9 cellular contexts compared by ENCODE assay signal in the genomic region with DNA sequence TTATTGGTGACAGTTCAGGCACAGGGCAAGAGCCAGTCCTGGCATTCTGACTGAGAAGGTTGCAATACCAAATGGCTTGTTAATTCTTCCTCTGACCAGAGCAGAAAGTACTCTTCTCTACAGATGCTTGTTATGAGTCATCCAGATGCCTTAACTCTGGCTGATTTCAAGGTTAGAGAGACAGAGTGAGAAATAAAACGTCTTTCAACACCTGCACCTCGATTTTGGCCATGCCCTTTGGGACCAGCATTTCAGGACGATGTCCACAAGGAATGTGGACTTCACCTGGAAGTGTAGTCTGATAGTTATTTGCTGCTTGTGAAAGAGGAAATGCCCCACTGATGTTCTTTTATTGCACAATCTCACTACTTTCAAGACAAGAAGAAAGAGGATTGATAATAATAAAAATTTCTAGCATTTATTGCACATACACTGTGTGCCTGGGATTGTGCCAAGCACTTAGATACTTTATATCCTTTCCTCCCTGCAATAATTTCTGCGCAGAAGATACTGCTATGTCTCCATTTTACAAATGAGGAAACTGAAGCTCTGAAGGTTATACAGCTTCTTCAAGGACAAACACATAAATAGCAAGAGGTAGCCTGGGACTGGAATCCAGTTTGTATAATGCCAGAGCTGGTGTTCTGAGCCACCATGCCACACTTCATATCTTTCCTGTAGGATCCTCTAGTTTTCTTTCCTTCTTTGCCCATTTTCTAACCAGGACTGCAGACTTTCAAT. TPM values are rescaled to one million over a fixed set of nuclear protein-coding genes. Genes with fewer than 3 reads are reported as not detected.
DNase-seq lines count a peak whose midpoint lies in the region; ATAC-seq and TF ChIP-seq lines count a peak whose summit lies in the region.
"Had no signal": no experiment of that assay in that cellular context is flagged by ENCODE, and none has a peak within 500 bp of the region (broad histone marks: within the 10 kb centered on the region; RNA-seq: fewer than 3 reads in every experiment).

No MANE protein-coding gene starts in this region.

- H3K27me3 ChIP-seq in foreskin keratinocyte: peaks cover 4% of the 10 kb centered on the region

- H3K4me3 Mint-ChIP-seq in activated CD4-positive, alpha-beta memory T cell treated with anti-CD3 and anti-CD28 coated beads for 36 hours: no peak overlapping the region

- CTCF ChIA-PET in activated CD4-positive, alpha-beta memory T cell treated with anti-CD3 and anti-CD28 coated beads for 36 hours (lab: Charles Lee): no interaction called here

- no peak overlapping the region for H3K27ac Mint-ChIP-seq in activated CD4-positive, alpha-beta memory T cell treated with anti-CD3 and anti-CD28 coated beads for 36 hours

- no peak overlapping the region for H3K4me3 ChIP-seq in NB4 (ENCODE audit: low read depth, low read length)
- H3K4me3 ChIP-seq: SK-N-MC had no signal

- no peaks in the 10 kb centered on the region for H3K4me1 ChIP-seq in foreskin keratinocyte

- H3K27me3 Mint-ChIP-seq in activated CD4-positive, alpha-beta memory T cell treated with anti-CD3 and anti-CD28 coated beads for 36 hours: no peaks in the 10 kb centered on the region

- no peaks in the 10 kb centered on the region for H3K36me3 Mint-ChIP-seq in activated CD4-positive, alpha-beta memory T cell treated with anti-CD3 and anti-CD28 coated beads for 36 hours

- H3K4me1 Mint-ChIP-seq in activated CD4-positive, alpha-beta memory T cell treated with anti-CD3 and anti-CD28 coated beads for 36 hours (ENCODE audit: low read depth): peaks cover 23% of the 10 kb centered on the region

- DNase-seq in NB4 (ENCODE audit: low read depth) (peak; percentile 76), foreskin keratinocyte (peak in 1 of 2 donors; percentile 38), NCI-H2029 treated with DMSO at 0.1 percent for 48 hours (lab: John Stamatoyannopoulos, UW) (no peak), NCI-H1436 (lab: John Stamatoyannopoulos, UW) (no peak)
- no peak for DNase-seq in activated CD4-positive, alpha-beta T cell treated with anti-CD3 and anti-CD28 coated beads, Interleukin-2, amount 50 U/mL, for 4 hours
- no peak for DNase-seq in activated CD4-positive, alpha-beta memory T cell treated with anti-CD3 and anti-CD28 coated beads for 36 hours

- intact Hi-C loops in activated CD4-positive, alpha-beta memory T cell treated with anti-CD3 and anti-CD28 coated beads for 36 hours (cut with micrococcal nuclease): loop anchor here (2.0 kb wide), 1 partner anchor 17 kb away; no protein-coding TSS in a partner anchor

- TF ChIP-seq CTCF in NB4 (IDR thresholded peaks at IDR 0.05; ENCODE audit: low read depth, low read length): no peak
- TF ChIP-seq CTCF in foreskin keratinocyte (conservative IDR thresholded peaks at IDR 0.05): no peak

- POLR2A ChIA-PET in activated CD4-positive, alpha-beta memory T cell treated with anti-CD3 and anti-CD28 coated beads for 36 hours (lab: Charles Lee): no interaction called here

- H3K27ac ChIP-seq in foreskin keratinocyte: no peak overlapping the region
- H3K27ac ChIP-seq: SK-N-MC had no signal

- ATAC-seq in GM18519 (IDR thresholded peaks at IDR 0.05; ENCODE audit: low FRiP score, unreplicated experiment): peak; percentile 99
- peak; percentile 98 for ATAC-seq in HG02610 (IDR thresholded peaks at IDR 0.05; ENCODE audit: unreplicated experiment)
- peak; percentile 80 for ATAC-seq in foreskin keratinocyte

- H3K9me3 Mint-ChIP-seq in activated CD4-positive, alpha-beta memory T cell treated with anti-CD3 and anti-CD28 coated beads for 36 hours: no peaks in the 10 kb centered on the region

- TF ChIP-seq POLR2A in NB4 (IDR thresholded peaks at IDR 0.05; ENCODE audit: extremely low read depth, insufficient read length): no peak

RNA-seq across cellular contexts. Expression of a gene that starts 33.5 kb away (rescaled TPM):
- total RNA-seq in foreskin keratinocyte: 125 and 134 TPM in 2 replicates
- 71.5 and 88.1 TPM in 2 replicates for polyA plus RNA-seq in foreskin keratinocyte
- 100 to 1,000 TPM; 231 to 244 TPM for total RNA-seq in activated CD4-positive, alpha-beta memory T cell treated with anti-CD3 and anti-CD28 coated beads for 36 hours

RNA-seq across cellular contexts. Expression of a gene that starts 43.9 kb away (rescaled TPM):
- 4.5 and 5.6 TPM in 2 replicates for total RNA-seq in foreskin keratinocyte
- polyA plus RNA-seq in foreskin keratinocyte: 2.4 TPM in 2 replicates
- total RNA-seq in activated CD4-positive, alpha-beta memory T cell treated with anti-CD3 and anti-CD28 coated beads for 36 hours: 10 to 100 TPM; 11.2 to 12.2 TPM
